ENCODE assay signal across 31 cellular contexts in genomic region chr21:35199733-35200015, GRCh38.
"Had no signal": no experiment of that assay in that cellular context is flagged by ENCODE, and none has a peak within 500 bp of the region (broad histone marks: within the 10 kb centered on the region; RNA-seq: fewer than 3 reads in every experiment).

No MANE protein-coding gene starts in this region.

- FAIRE-seq: frontal cortex had no signal

- H3K27ac Mint-ChIP-seq: activated CD4-positive, alpha-beta memory T cell treated with anti-CD3 and anti-CD28 coated beads for 36 hours; activated CD4-positive, alpha-beta T cell treated with anti-CD3 and anti-CD28 coated beads for 36 hours; activated CD8-positive, alpha-beta memory T cell treated with anti-CD3 and anti-CD28 coated beads, Interleukin-2, amount 10 ng/mL, durations not matched to agents 7 days and 5 days; activated CD8-positive, alpha-beta T cell treated with anti-CD3 and anti-CD28 coated beads, Interleukin-2, amount 10 ng/mL, durations not matched to agents 7 days and 5 days; activated naive CD4-positive, alpha-beta T cell treated with anti-CD3 and anti-CD28 coated beads for 36 hours; activated naive CD4-positive, alpha-beta T cell treated with anti-CD3 and anti-CD28 coated beads, Interleukin-2, amount 50 U/mL, for 24 hours; activated naive CD8-positive, alpha-beta T cell treated with anti-CD3 and anti-CD28 coated beads for 36 hours; brain; dendritic cell treated with granulocyte-macrophage colony-stimulating factor and Interleukin-4, amounts not matched to agents 40 ng/mL and 50 ng/mL, for 4 days; endodermal cell had no signal

- DNase-seq: activated CD4-positive, alpha-beta memory T cell treated with anti-CD3 and anti-CD28 coated beads for 36 hours; activated CD4-positive, alpha-beta T cell treated with anti-CD3 and anti-CD28 coated beads for 36 hours; activated CD4-positive, alpha-beta T cell treated with anti-CD3 and anti-CD28 coated beads, Interleukin-2, amount 10 ng/mL, durations not matched to agents 24 days and 14 days; activated CD4-positive, CD25-positive, alpha-beta regulatory T cell; activated CD4-positive, CD25-positive, alpha-beta regulatory T cell treated with anti-CD3 and anti-CD28 coated beads, Interleukin-2, amount 50 U/mL, for 72 hours; activated CD8-positive, alpha-beta memory T cell treated with anti-CD3 and anti-CD28 coated beads, Interleukin-2, amount 10 ng/mL, durations not matched to agents 7 days and 5 days; activated CD8-positive, alpha-beta memory T cell treated with anti-CD3 and anti-CD28 coated beads, Interleukin-2, amount 50 U/mL, for 4 hours; activated CD8-positive, alpha-beta T cell treated with anti-CD3 and anti-CD28 coated beads, Interleukin-2, amount 10 ng/mL, durations not matched to agents 7 days and 5 days; activated effector memory CD4-positive, alpha-beta T cell treated with anti-CD3 and anti-CD28 coated beads, Interleukin-2, amount 50 U/mL, for 16 hours; activated naive CD4-positive, alpha-beta T cell treated with anti-CD3 and anti-CD28 coated beads for 36 hours; activated naive CD8-positive, alpha-beta T cell treated with anti-CD3 and anti-CD28 coated beads for 36 hours; activated naive CD8-positive, alpha-beta T cell treated with anti-CD3 and anti-CD28 coated beads, Interleukin-2, amount 50 U/mL, for 24 hours; activated T-cell treated with anti-CD3 and anti-CD28 coated beads, Interleukin-2, amount 50 U/mL, for 1 hour; activated T-cell treated with anti-CD3 and anti-CD28 coated beads, Interleukin-2, amount 50 U/mL, for 48 hours; central memory CD4-positive, alpha-beta T cell; cerebellar nuclear complex; colonic mucosa; dorsolateral prefrontal cortex; effector memory CD4-positive, alpha-beta T cell; endodermal cell; foreskin fibroblast; T-helper 2 cell had no signal

- H3K27ac ChIP-seq: ascending aorta, breast epithelium, cardiac muscle cell, colonic mucosa, dorsolateral prefrontal cortex had no signal

- H3K9me3 ChIP-seq: ascending aorta, breast epithelium, colonic mucosa had no signal

- H3K27me3 ChIP-seq: ascending aorta, breast epithelium, colonic mucosa had no signal

- H3K4me3 ChIP-seq: ascending aorta, breast epithelium, cardiac muscle cell, colonic mucosa, dorsolateral prefrontal cortex had no signal

- H3K27me3 Mint-ChIP-seq: activated CD4-positive, alpha-beta T cell treated with anti-CD3 and anti-CD28 coated beads for 36 hours; activated CD4-positive, alpha-beta T cell treated with anti-CD3 and anti-CD28 coated beads, Interleukin-2, amount 10 ng/mL, durations not matched to agents 24 days and 14 days; activated naive CD4-positive, alpha-beta T cell treated with anti-CD3 and anti-CD28 coated beads, Interleukin-2, amount 50 U/mL, for 24 hours; activated naive CD8-positive, alpha-beta T cell treated with anti-CD3 and anti-CD28 coated beads for 36 hours had no signal

- H3K36me3 ChIP-seq: ascending aorta, breast epithelium, cardiac muscle cell, colonic mucosa had no signal

- H3K4me3 Mint-ChIP-seq: activated CD4-positive, alpha-beta memory T cell treated with anti-CD3 and anti-CD28 coated beads for 36 hours; activated CD4-positive, alpha-beta T cell treated with anti-CD3 and anti-CD28 coated beads for 36 hours; activated CD4-positive, alpha-beta T cell treated with anti-CD3 and anti-CD28 coated beads, Interleukin-2, amount 10 ng/mL, durations not matched to agents 24 days and 14 days; activated CD8-positive, alpha-beta memory T cell treated with anti-CD3 and anti-CD28 coated beads, Interleukin-2, amount 10 ng/mL, durations not matched to agents 7 days and 5 days; activated CD8-positive, alpha-beta T cell treated with anti-CD3 and anti-CD28 coated beads, Interleukin-2, amount 10 ng/mL, durations not matched to agents 7 days and 5 days; activated naive CD4-positive, alpha-beta T cell treated with anti-CD3 and anti-CD28 coated beads for 36 hours; activated naive CD4-positive, alpha-beta T cell treated with anti-CD3 and anti-CD28 coated beads, Interleukin-2, amount 50 U/mL, for 24 hours; activated naive CD8-positive, alpha-beta T cell treated with anti-CD3 and anti-CD28 coated beads for 36 hours; activated naive CD8-positive, alpha-beta T cell treated with anti-CD3 and anti-CD28 coated beads, Interleukin-2, amount 50 U/mL, for 24 hours; activated T-helper 1 cell treated with anti-CD3 and anti-CD28 coated beads, Interleukin-12 subunit alpha, Interleukin-12 subunit beta, Interleukin-2, Interleukin-4 antibody, amounts not matched to agents 30 ng/mL and 10 ng/mL and 1 ng/mL, durations not matched to agents 14 hours and 24 hours and 36 hours; brain; dendritic cell treated with granulocyte-macrophage colony-stimulating factor and Interleukin-4, amounts not matched to agents 40 ng/mL and 50 ng/mL, for 4 days; endodermal cell had no signal

- H3K9me3 Mint-ChIP-seq: activated naive CD4-positive, alpha-beta T cell treated with anti-CD3 and anti-CD28 coated beads for 36 hours; brain; dendritic cell treated with granulocyte-macrophage colony-stimulating factor and Interleukin-4, amounts not matched to agents 40 ng/mL and 50 ng/mL, for 4 days; endodermal cell had no signal

- H3K36me3 Mint-ChIP-seq: activated CD4-positive, alpha-beta memory T cell treated with anti-CD3 and anti-CD28 coated beads for 36 hours; activated CD8-positive, alpha-beta memory T cell treated with anti-CD3 and anti-CD28 coated beads, Interleukin-2, amount 10 ng/mL, durations not matched to agents 7 days and 5 days; activated naive CD4-positive, alpha-beta T cell treated with anti-CD3 and anti-CD28 coated beads, Interleukin-2, amount 50 U/mL, for 24 hours; activated naive CD8-positive, alpha-beta T cell treated with anti-CD3 and anti-CD28 coated beads for 36 hours; brain had no signal

- ATAC-seq: activated CD8-positive, alpha-beta memory T cell treated with anti-CD3 and anti-CD28 coated beads, Interleukin-2, amount 10 ng/mL, durations not matched to agents 7 days and 5 days; activated CD8-positive, alpha-beta T cell treated with anti-CD3 and anti-CD28 coated beads, Interleukin-2, amount 10 ng/mL, durations not matched to agents 7 days and 5 days; esophagus mucosa had no signal

- H3K4me1 ChIP-seq: breast epithelium, colonic mucosa had no signal
